In genomic region chr16:29663020-29663828, GRCh38 we compare ENCODE assay signal across 8 cellular contexts. TPM values are rescaled to one million over a fixed set of nuclear protein-coding genes. Genes with fewer than 3 reads are reported as not detected.
DNase-seq lines count a peak whose midpoint lies in the region; ATAC-seq, FAIRE-seq and TF ChIP-seq lines count a peak whose summit lies in the region.

SPN (plus strand) TSS chr16:29663247; CDS start chr16:29663729, 482 bp downstream.

- H3K9me3 Mint-ChIP-seq in activated T-cell treated with anti-CD3 and anti-CD28 coated beads, Interleukin-2, amount 50 U/mL, for 72 hours, result no peaks in the 10 kb centered on the region
- no peaks in the 10 kb centered on the region for H3K9me3 Mint-ChIP-seq in nephron

- peaks cover 15 to 29% of the 10 kb centered on the region in 2 donors for H3K36me3 Mint-ChIP-seq in activated T-cell treated with anti-CD3 and anti-CD28 coated beads, Interleukin-2, amount 50 U/mL, for 72 hours (ENCODE audit: insufficient read depth in 2 of 2)
- H3K36me3 Mint-ChIP-seq in nephron (ENCODE audit: low read depth), result no peaks in the 10 kb centered on the region

- H3K4me3 Mint-ChIP-seq in activated T-cell treated with anti-CD3 and anti-CD28 coated beads, Interleukin-2, amount 50 U/mL, for 72 hours, result peak within 1 kb of the TSS; percentile 92 to 94
- H3K4me3 Mint-ChIP-seq in nephron, result no peak within 1 kb of the TSS

- peak within 1 kb of the TSS; percentile 76 for H3K27ac Mint-ChIP-seq in activated T-cell treated with anti-CD3 and anti-CD28 coated beads, Interleukin-2, amount 50 U/mL, for 72 hours
- peak within 1 kb of the TSS; percentile 51 to 74 (median 63) for H3K27ac Mint-ChIP-seq in nephron

- DNase-seq in GM12864 (ENCODE audit: low read depth) (no peak), MV-4-11 (lab: John Stamatoyannopoulos, UW) (peak; percentile 86), SHP77 treated with DMSO at 0.1 percent for 48 hours (lab: John Stamatoyannopoulos, UW) (no peak), RCC 7860 (ENCODE audit: low spot score) (no peak)
- DNase-seq in activated T-cell treated with anti-CD3 and anti-CD28 coated beads, Interleukin-2, amount 50 U/mL, for 72 hours, result peak; percentile 56 to 57

- no peaks in the 10 kb centered on the region for H3K27me3 Mint-ChIP-seq in activated T-cell treated with anti-CD3 and anti-CD28 coated beads, Interleukin-2, amount 50 U/mL, for 72 hours (ENCODE audit: low read depth)
- no peaks in the 10 kb centered on the region for H3K27me3 Mint-ChIP-seq in nephron (ENCODE audit: low read depth)

- H3K4me1 Mint-ChIP-seq in activated T-cell treated with anti-CD3 and anti-CD28 coated beads, Interleukin-2, amount 50 U/mL, for 72 hours (ENCODE audit: low read depth), result peaks cover 83% of the 10 kb centered on the region
- H3K4me1 Mint-ChIP-seq in nephron, result peaks cover 22% of the 10 kb centered on the region

- TF ChIP-seq CTCF in GM12864 (IDR thresholded peaks at IDR 0.05; ENCODE audit: low read depth, low read length, missing control alignments), result no peak
- no peak for TF ChIP-seq CTCF in nephron (IDR thresholded peaks at IDR 0.05; ENCODE audit: unreplicated experiment in 3 of 3)

- peak within 1 kb of the TSS; percentile 73 for H3K4me3 ChIP-seq in GM12864 (ENCODE audit: low read depth, low read length)

- peak; percentile 52 to 54 for ATAC-seq in activated T-cell treated with anti-CD3 and anti-CD28 coated beads, Interleukin-2, amount 50 U/mL, for 72 hours (replicated peaks in 1 of 2)
- no peak for ATAC-seq in HG03175 (IDR thresholded peaks at IDR 0.05; ENCODE audit: unreplicated experiment)
- no peak for ATAC-seq in GM19023 (IDR thresholded peaks at IDR 0.05; ENCODE audit: unreplicated experiment)

- no peak for FAIRE-seq in RCC 7860 (lab: Jason Lieb, UNC)

RNA-seq across cellular contexts. Expression of gene SPN, which starts in this region (rescaled TPM):
- 10 to 100 TPM; 77.4 to 84.4 TPM for total RNA-seq in activated T-cell treated with anti-CD3 and anti-CD28 coated beads, Interleukin-2, amount 50 U/mL, for 72 hours

Comparison
In these comparisons a context has a peak if more than half of its experiments do, and no peak if none do; other contexts are left out.
1. DNase-seq: peak in MV-4-11 (single experiment) and activated T-cell treated with anti-CD3 and anti-CD28 coated beads, Interleukin-2, amount 50 U/mL, for 72 hours (2 of 2); none in GM12864 (single experiment), SHP77 treated with DMSO at 0.1 percent for 48 hours (single experiment) and RCC 7860 (single experiment).
2. ATAC-seq: peak in activated T-cell treated with anti-CD3 and anti-CD28 coated beads, Interleukin-2, amount 50 U/mL, for 72 hours (2 of 2); none in HG03175 (single experiment) and GM19023 (single experiment).
3. H3K4me3 Mint-ChIP-seq: peak in activated T-cell treated with anti-CD3 and anti-CD28 coated beads, Interleukin-2, amount 50 U/mL, for 72 hours (2 of 2); none in nephron (0 of 3).